ENCODE assay signal across 18 cellular contexts in the genomic region with DNA sequence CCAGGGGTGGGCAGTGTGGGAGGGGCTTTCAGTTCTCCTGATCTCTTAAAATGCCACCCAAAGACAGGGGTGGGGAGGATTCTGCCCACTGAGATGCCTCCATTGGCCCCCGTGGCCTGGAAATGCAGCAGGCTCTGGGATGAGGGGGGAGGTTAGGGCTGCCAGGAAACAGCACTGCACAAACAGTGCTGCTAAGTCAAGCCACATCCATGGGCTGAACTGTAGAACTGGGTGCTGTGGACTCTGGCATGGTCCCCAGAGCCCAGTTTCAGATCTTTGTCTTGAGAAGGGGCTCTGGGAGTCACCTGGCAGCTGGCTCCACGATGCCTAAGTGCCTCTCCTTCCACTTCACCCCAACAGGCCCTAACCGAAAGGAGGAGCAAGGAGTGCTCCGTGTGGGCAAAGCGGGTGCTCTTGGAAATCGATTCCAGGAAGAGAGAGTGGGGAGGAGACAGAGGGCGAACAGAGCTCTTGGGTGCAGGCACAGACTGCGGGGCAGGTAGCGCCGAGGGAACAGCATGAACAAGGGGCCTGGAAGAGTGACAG. TPM values are rescaled to one million over a fixed set of nuclear protein-coding genes. Genes with fewer than 3 reads are reported as not detected.
DNase-seq lines count a peak whose midpoint lies in the region; ATAC-seq, FAIRE-seq and TF ChIP-seq lines count a peak whose summit lies in the region.
"Had no signal": no experiment of that assay in that cellular context is flagged by ENCODE, and none has a peak within 500 bp of the region (broad histone marks: within the 10 kb centered on the region; RNA-seq: fewer than 3 reads in every experiment).

No MANE protein-coding gene starts in this region.

- H3K27ac Mint-ChIP-seq in Caco-2 (ENCODE audit: unreplicated experiment) (peak overlapping the region; percentile 91), osteocyte (ENCODE audit: unreplicated experiment) (no peak overlapping the region)
- H3K27ac Mint-ChIP-seq: CD4-positive, CD25-positive, alpha-beta regulatory T cell had no signal

- no peak for FAIRE-seq in K562 (lab: Jason Lieb, UNC)
- FAIRE-seq: D721Med, GM19239, H1 had no signal

- H3K4me2 ChIP-seq in K562 (ENCODE audit: insufficient read depth, low read length): no peak overlapping the region

- H3K4me1 Mint-ChIP-seq in Caco-2 (ENCODE audit: low read depth, unreplicated experiment) (peaks cover 45% of the 10 kb centered on the region), osteocyte (ENCODE audit: unreplicated experiment) (no peaks in the 10 kb centered on the region)

- peaks cover 15% of the 10 kb centered on the region for H3K36me3 Mint-ChIP-seq in Caco-2 (ENCODE audit: insufficient read depth, unreplicated experiment)
- H3K36me3 Mint-ChIP-seq in osteocyte (ENCODE audit: unreplicated experiment): no peaks in the 10 kb centered on the region
- H3K36me3 Mint-ChIP-seq: CD4-positive, CD25-positive, alpha-beta regulatory T cell had no signal

- TF ChIP-seq EP300 in K562 (IDR thresholded peaks at IDR 0.05; ENCODE audit: low read length) (no peak), upper lobe of left lung (IDR thresholded peaks at IDR 0.05) (no peak)

- no peak overlapping the region for H2AFZ ChIP-seq in K562 (ENCODE audit: low read depth, low read length)

- WGBS in K562 (ENCODE audit: insufficient coverage, low coverage, missing lambda C conversion rate): 2% methylated on average over 9 of the region's 10 CpGs
- WGBS in upper lobe of left lung, 2 donors: 70 to 80% methylated on average over 9 to 10 of the region's 10 CpGs

- no peak for TF ChIP-seq RAD21 in K562 (CRISPR knock-in tag; conservative IDR thresholded peaks at IDR 0.05 in 1 of 2, IDR thresholded peaks at IDR 0.05 in 1 of 2)

- no peaks in the 10 kb centered on the region for H3K36me3 ChIP-seq in Caco-2 (ENCODE audit: control insufficient read depth, insufficient read depth, low read length)
- no peaks in the 10 kb centered on the region for H3K36me3 ChIP-seq in K562 (ENCODE audit: control insufficient read depth, insufficient read depth, low read length)
- no peaks in the 10 kb centered on the region for H3K36me3 ChIP-seq in left lung
- H3K36me3 ChIP-seq in upper lobe of left lung: no peaks in the 10 kb centered on the region
- H3K36me3 ChIP-seq: BLaER1 treated with 17β-estradiol and CSF1 and Interleukin-3, amounts not matched to agents 10 nM and 100 nM had no signal

- BruUV-seq in Caco-2 (replicated peaks; lab: Mats Ljungman, UMichigan): no TSS peak
- no TSS peak for BruUV-seq in K562 (replicated peaks; lab: Mats Ljungman, UMichigan)

- POLR2A ChIA-PET in Caco-2 (lab: Charles Lee) (interaction anchor here (0.5 to 1.0 kb wide), 2 partner anchors 33 to 74 kb away, joined by 3 read pairs; no protein-coding TSS in a partner anchor), K562 (lab: Yijun Ruan, JAX) (interaction anchor here (0.5 kb wide), 1 partner anchor 65 kb away, joined by 4 read pairs; no protein-coding TSS in a partner anchor)

- H3K27me3 Mint-ChIP-seq in Caco-2 (ENCODE audit: insufficient read depth, unreplicated experiment) (no peaks in the 10 kb centered on the region), osteocyte (ENCODE audit: unreplicated experiment) (peaks cover 55% of the 10 kb centered on the region)

- H3K4me3 ChIP-seq in Caco-2 (ENCODE audit: low read depth, low read length) (no peak overlapping the region), K562 (no peak overlapping the region), left lung (no peak overlapping the region), upper lobe of left lung (no peak overlapping the region)
- H3K4me3 ChIP-seq: BLaER1 treated with 17β-estradiol and CSF1 and Interleukin-3, amounts not matched to agents 10 nM and 100 nM had no signal

- intact Hi-C loops in Caco-2 (cut with micrococcal nuclease; ENCODE audit: unreplicated experiment) (loop anchor here (1.0 kb wide), 2 partner anchors 33 to 44 kb away; no protein-coding TSS in a partner anchor), K562 (cut with micrococcal nuclease) (no loop called here), left lung (cut with DNase I) (no loop called here)

- TF ChIP-seq POLR2A in K562 (conservative IDR thresholded peaks at IDR 0.05): no peak
- peak in 1 of 4 donors; percentile 43 for TF ChIP-seq POLR2A in upper lobe of left lung (IDR thresholded peaks at IDR 0.05)

- peaks cover 14% of the 10 kb centered on the region; the same call in 1 of the 2 replicates for H4K20me1 ChIP-seq in K562 (replicated peaks; ENCODE audit: control insufficient read depth, insufficient read depth, low read length)
- H4K20me1 ChIP-seq: BLaER1 treated with 17β-estradiol and CSF1 and Interleukin-3, amounts not matched to agents 10 nM and 100 nM had no signal

- H3K9me3 ChIP-seq in Caco-2: no peaks in the 10 kb centered on the region
- no peaks in the 10 kb centered on the region for H3K9me3 ChIP-seq in K562 (replicated peaks; ENCODE audit: control insufficient read depth, insufficient read depth, low read depth, low read length)
- H3K9me3 ChIP-seq in left lung: no peaks in the 10 kb centered on the region
- no peaks in the 10 kb centered on the region for H3K9me3 ChIP-seq in upper lobe of left lung
- H3K9me3 ChIP-seq: BLaER1 treated with 17β-estradiol and CSF1 and Interleukin-3, amounts not matched to agents 10 nM and 100 nM had no signal

- H3K9me3 Mint-ChIP-seq in Caco-2 (ENCODE audit: unreplicated experiment): no peaks in the 10 kb centered on the region
- no peaks in the 10 kb centered on the region for H3K9me3 Mint-ChIP-seq in osteocyte (ENCODE audit: unreplicated experiment)
- H3K9me3 Mint-ChIP-seq: CD4-positive, CD25-positive, alpha-beta regulatory T cell had no signal

- H3K4me3 Mint-ChIP-seq in Caco-2 (ENCODE audit: unreplicated experiment): peak overlapping the region; percentile 68
- H3K4me3 Mint-ChIP-seq in osteocyte (ENCODE audit: unreplicated experiment): no peak overlapping the region
- H3K4me3 Mint-ChIP-seq: CD4-positive, CD25-positive, alpha-beta regulatory T cell had no signal

- TF ChIP-seq CTCF in Caco-2 (IDR thresholded peaks at IDR 0.05; ENCODE audit: insufficient read depth in 1 of 2, low read depth in 1 of 2, low read length in 1 of 2, severe bottlenecking in 1 of 2, unreplicated experiment in 1 of 2) (no peak), K562 (IDR thresholded peaks at IDR 0.05 in 2 of 3, conservative IDR thresholded peaks at IDR 0.05 in 1 of 3; ENCODE audit: insufficient read depth in 2 of 3, low read depth in 1 of 3, low read length in 3 of 3) (no peak), left lung (IDR thresholded peaks at IDR 0.05) (no peak), upper lobe of left lung (IDR thresholded peaks at IDR 0.05) (no peak), osteocyte (IDR thresholded peaks at IDR 0.05) (no peak)

- H3K27ac ChIP-seq in K562 (ENCODE audit: extremely low read depth, low read depth, low read length) (no peak overlapping the region), left lung (peak overlapping the region; percentile 8), upper lobe of left lung (peak overlapping the region in 3 of 4 donors; percentile 37 to 85 (median 47))
- H3K27ac ChIP-seq: BLaER1 treated with 17β-estradiol and CSF1 and Interleukin-3, amounts not matched to agents 10 nM and 100 nM had no signal

- ATAC-seq in K562: no peak
- peak; percentile 72 for ATAC-seq in left lung
- peak in 1 of 2 donors; percentile 51 for ATAC-seq in upper lobe of left lung (ENCODE audit: low FRiP score in 2 of 2)
- ATAC-seq: HCT116 had no signal

- H3K9ac ChIP-seq in K562 (ENCODE audit: insufficient read depth in 1 of 2, low read depth in 2 of 2, low read length in 2 of 2): no peak overlapping the region; a peak in 1 of 4 replicates
- H3K9ac ChIP-seq: BLaER1 treated with 17β-estradiol and CSF1 and Interleukin-3, amounts not matched to agents 10 nM and 100 nM had no signal

- H3K4me1 ChIP-seq in Caco-2 (peaks cover 57% of the 10 kb centered on the region), K562 (replicated peaks in 1 of 2; ENCODE audit: control insufficient read depth in 2 of 2, insufficient read depth in 2 of 2, low read length in 2 of 2) (no peaks in the 10 kb centered on the region; a peak in 1 of 5 replicates), left lung (peaks cover 0 to 5% of the 10 kb centered on the region in 2 donors), upper lobe of left lung (peaks cover 0 to 17% (median 3%) of the 10 kb centered on the region in 4 donors)

- no peaks in the 10 kb centered on the region for H3K27me3 ChIP-seq in Caco-2 (replicated peaks; ENCODE audit: control insufficient read depth, insufficient read depth, low read length)
- peaks cover 38 to 58% of the 10 kb centered on the region in 2 experiments for H3K27me3 ChIP-seq in K562 (ENCODE audit: control insufficient read depth in 2 of 2, insufficient read depth in 2 of 2, low read length in 2 of 2)
- no peaks in the 10 kb centered on the region for H3K27me3 ChIP-seq in left lung
- no peaks in the 10 kb centered on the region for H3K27me3 ChIP-seq in upper lobe of left lung
- H3K27me3 ChIP-seq: BLaER1 treated with 17β-estradiol and CSF1 and Interleukin-3, amounts not matched to agents 10 nM and 100 nM had no signal

- in situ Hi-C loops in K562 (cut with MboI): no loop called here

- no peaks in the 10 kb centered on the region for H3K9me1 ChIP-seq in K562 (ENCODE audit: control insufficient read depth, insufficient read depth, low read length)

- DNase-seq in Caco-2: no peak
- no peak for DNase-seq in K562 (ENCODE audit: extremely low read depth in 1 of 4, low spot score in 3 of 4)
- peak in 1 of 2 donors; percentile 61 for DNase-seq in left lung
- peak; percentile 13 to 80 for DNase-seq in upper lobe of left lung
- no peak for DNase-seq in effector CD4-positive, alpha-beta T cell
- DNase-seq in osteocyte (ENCODE audit: extremely low spot score, unreplicated experiment): no peak
- no peak for DNase-seq in amniotic stem cell (lab: John Stamatoyannopoulos, UW)
- DNase-seq: ACHN; CD4-positive, CD25-positive, alpha-beta regulatory T cell; DMS153; GF-D8; KBM-7 had no signal

- CTCF ChIA-PET in Caco-2 (lab: Charles Lee): interaction anchor here (0.8 to 1.3 kb wide), 3 partner anchors 11 to 44 kb away, joined by 3 to 8 read pairs (median 6); no protein-coding TSS in a partner anchor
- CTCF ChIA-PET in K562 (lab: Yijun Ruan, JAX; ENCODE audit: low intra/inter-chr PET ratio): no interaction called here

- no peaks in the 10 kb centered on the region for H3K79me2 ChIP-seq in K562 (ENCODE audit: control insufficient read depth, insufficient read depth, low read length)

RNA-seq across cellular contexts. Expression of a gene that starts 7.8 kb away (rescaled TPM):
- 1.4 and 1.8 TPM in 2 replicates for total RNA-seq in Caco-2 (2022)
- 0.35 TPM in 1 of 2 replicates, not detected in the other for total RNA-seq in K562 (2011; cell fraction: chromatin; rRNA removed; ENCODE audit: low replicate concordance)
- 0.17 TPM in 1 of 2 replicates, not detected in the other for total RNA-seq in K562 (2011; cell fraction: nucleolus; rRNA removed)
- total RNA-seq in K562 (2011; cell fraction: nucleoplasm; rRNA removed): not detected in 2 replicates
- total RNA-seq in K562 (2014; rRNA removed): not detected in 2 replicates
- not detected in 2 replicates for total RNA-seq in K562 (2014; rRNA removed; fragmentation: Illumina TruSeq; extraction: Trizol)
- not detected in 2 replicates for total RNA-seq in K562 (2015; rRNA removed; fragmentation: Illumina TruSeq; extraction: Trizol)
- total RNA-seq in K562 (2021): not detected in 2 replicates
- polyA plus RNA-seq in K562 (2011; rRNA removed): 0.03 TPM in 1 of 2 replicates, not detected in the other
- 0.04 TPM in 1 of 2 replicates, not detected in the other for polyA plus RNA-seq in K562 (2011; cell fraction: cytosol; rRNA removed)
- polyA plus RNA-seq in K562 (2011; cell fraction: nucleus; rRNA removed): 0.10 TPM in 1 of 2 replicates, not detected in the other
- not detected in 2 replicates for polyA plus RNA-seq in K562 (2012)
- not detected in 2 replicates for polyA plus RNA-seq in K562 (2014; fragmentation: Illumina TruSeq; extraction: Trizol)
- not detected for polyA plus RNA-seq in K562 (2014; fragmentation: Nextera tagmentation; extraction: Ambion mirVana)
- not detected in 2 replicates for polyA plus RNA-seq in K562 (2014; rRNA removed)
- not detected in 2 replicates for polyA minus RNA-seq in K562 (2011; rRNA and poly(A)+ RNA removed)
- polyA minus RNA-seq in K562 (2011; cell fraction: cytosol; rRNA and poly(A)+ RNA removed): not detected in 2 replicates
- not detected in 2 replicates for polyA minus RNA-seq in K562 (2011; cell fraction: nucleus; rRNA and poly(A)+ RNA removed)
- 1 to 10 TPM in 1 of 2 donors, under 1 TPM in 1; 0.12 to 1.2 TPM for total RNA-seq in left lung
- total RNA-seq in upper lobe of left lung: 1 to 10 TPM in 2 of 6 donors, under 1 TPM in 2, not detected in 2; 0.13 to 5.2 (median 1.1) TPM
- not detected in 2 replicates for total RNA-seq in osteocyte
- total RNA-seq: A172; CD4-positive, CD25-positive, alpha-beta regulatory T cell; H1 had no signal
- polyA plus RNA-seq: CD4-positive, CD25-positive, alpha-beta regulatory T cell had no signal

RNA-seq across cellular contexts. Expression of a gene that starts 40.7 kb away (rescaled TPM):
- total RNA-seq in Caco-2 (2022) (31.6 TPM in 2 replicates), K562 (2014; rRNA removed) (9.8 and 12.6 TPM in 2 replicates), K562 (2014; rRNA removed; fragmentation: Illumina TruSeq; extraction: Trizol) (4.6 and 5.2 TPM in 2 replicates), K562 (2015; rRNA removed; fragmentation: Illumina TruSeq; extraction: Trizol) (5.6 and 5.7 TPM in 2 replicates), K562 (2021) (10.3 and 11.4 TPM in 2 replicates), left lung (10 to 100 TPM; 23.0 to 32.6 TPM), upper lobe of left lung (10 to 100 TPM; 23.0 to 46.4 (median 31.5) TPM), osteocyte (20.9 and 21.7 TPM in 2 replicates)
- 11.8 and 17.2 TPM in 2 replicates for total RNA-seq in K562 (2011; cell fraction: chromatin; rRNA removed; ENCODE audit: low replicate concordance)
- 15.1 and 17.0 TPM in 2 replicates for total RNA-seq in K562 (2011; cell fraction: nucleolus; rRNA removed)
- 14.4 and 16.6 TPM in 2 replicates for total RNA-seq in K562 (2011; cell fraction: nucleoplasm; rRNA removed)
- polyA plus RNA-seq in K562 (2011; rRNA removed) (6.4 and 7.4 TPM in 2 replicates), K562 (2014; fragmentation: Illumina TruSeq; extraction: Trizol) (7.0 and 8.1 TPM in 2 replicates), K562 (2014; fragmentation: Nextera tagmentation; extraction: Ambion mirVana) (under 1 TPM; 0.89 to 0.96 TPM), K562 (2014; rRNA removed) (7.5 and 7.7 TPM in 2 replicates)
- 7.3 and 10.8 TPM in 2 replicates for polyA plus RNA-seq in K562 (2011; cell fraction: cytosol; rRNA removed)
- 4.1 and 4.5 TPM in 2 replicates for polyA plus RNA-seq in K562 (2011; cell fraction: nucleus; rRNA removed)
- 5.5 and 7.3 TPM in 2 replicates for polyA plus RNA-seq in K562 (2012)
- 9.2 and 10.3 TPM in 2 replicates for polyA minus RNA-seq in K562 (2011; rRNA and poly(A)+ RNA removed)
- 8.6 and 9.6 TPM in 2 replicates for polyA minus RNA-seq in K562 (2011; cell fraction: cytosol; rRNA and poly(A)+ RNA removed)
- polyA minus RNA-seq in K562 (2011; cell fraction: nucleus; rRNA and poly(A)+ RNA removed): 6.9 and 10.0 TPM in 2 replicates

Comparison
In these comparisons a context has a peak if more than half of its experiments do, and no peak if none do; other contexts are left out.
1. DNase-seq: peak in upper lobe of left lung (2 of 2); none in Caco-2 (0 of 2), K562 (0 of 4), effector CD4-positive, alpha-beta T cell (single experiment), osteocyte (single experiment) and amniotic stem cell (single experiment).